In genomic region chr3:14416453-14416852, GRCh38 we compare ENCODE assay signal across 22 cellular contexts.
"Had no signal": no experiment of that assay in that cellular context is flagged by ENCODE, and none has a peak within 500 bp of the region (broad histone marks: within the 10 kb centered on the region; RNA-seq: fewer than 3 reads in every experiment).

No MANE protein-coding gene starts in this region.

- H3K4me1 Mint-ChIP-seq: activated naive CD4-positive, alpha-beta T cell treated with anti-CD3 and anti-CD28 coated beads, Interleukin-2, amount 10 ng/mL, durations not matched to agents 7 days and 5 days had no signal

- H3K9me3 Mint-ChIP-seq: activated CD4-positive, alpha-beta memory T cell treated with anti-CD3 and anti-CD28 coated beads, Interleukin-2, amount 10 ng/mL, durations not matched to agents 7 days and 5 days; activated naive CD4-positive, alpha-beta T cell treated with anti-CD3 and anti-CD28 coated beads, Interleukin-2, amount 10 ng/mL, durations not matched to agents 7 days and 5 days; activated naive CD8-positive, alpha-beta T cell treated with anti-CD3 and anti-CD28 coated beads, Interleukin-2, amount 50 U/mL, for 24 hours; nephron; T-helper 2 cell treated with Interferon-gamma antibody and Interleukin-4, amounts not matched to agents 5 μg/mL and 100 μg/mL, for 36 hours; type B pancreatic cell had no signal

- H3K36me3 ChIP-seq: prostate gland had no signal

- H3K4me3 ChIP-seq: coronary artery, left lung, prostate gland, right atrium auricular region, stomach had no signal

- H3K27ac ChIP-seq: coronary artery, prostate gland, right atrium auricular region, stomach had no signal

- H3K9me3 ChIP-seq: left lung, prostate gland, right atrium auricular region, stomach had no signal

- H3K4me1 ChIP-seq: prostate gland had no signal

- H3K27me3 ChIP-seq: brain microvascular endothelial cell, left lung, right atrium auricular region, stomach had no signal

- DNase-seq: activated CD4-positive, alpha-beta memory T cell treated with anti-CD3 and anti-CD28 coated beads, Interleukin-2, amount 10 ng/mL, durations not matched to agents 7 days and 5 days; activated CD4-positive, alpha-beta T cell treated with anti-CD3 and anti-CD28 coated beads for 4 hours; activated CD8-positive, alpha-beta memory T cell treated with anti-CD3 and anti-CD28 coated beads, Interleukin-2, amount 50 U/mL, for 4 hours; activated effector memory CD4-positive, alpha-beta T cell treated with Interleukin-2 at 50 U/mL for 16 hours; activated naive CD4-positive, alpha-beta T cell treated with anti-CD3 and anti-CD28 coated beads, Interleukin-2, amount 10 ng/mL, durations not matched to agents 7 days and 5 days; activated naive CD8-positive, alpha-beta T cell treated with anti-CD3 and anti-CD28 coated beads, Interleukin-2, amount 50 U/mL, for 24 hours; activated T-cell treated with anti-CD3 and anti-CD28 coated beads, Interleukin-2, amount 50 U/mL, for 48 hours; aorta; brain microvascular endothelial cell; central memory CD4-positive, alpha-beta T cell; effector CD4-positive, alpha-beta T cell; head of caudate nucleus; left lung; midbrain; stimulated activated CD4-positive, alpha-beta T cell treated with anti-CD3 and anti-CD28 coated beads, Interleukin-2, amount 100 ng/mL, for 24 hours; stomach had no signal

- ATAC-seq: activated naive CD8-positive, alpha-beta T cell treated with anti-CD3 and anti-CD28 coated beads, Interleukin-2, amount 50 U/mL, for 24 hours; left lung had no signal

- H3K27me3 Mint-ChIP-seq: activated CD4-positive, alpha-beta memory T cell treated with anti-CD3 and anti-CD28 coated beads, Interleukin-2, amount 10 ng/mL, durations not matched to agents 7 days and 5 days; activated naive CD4-positive, alpha-beta T cell treated with anti-CD3 and anti-CD28 coated beads, Interleukin-2, amount 10 ng/mL, durations not matched to agents 7 days and 5 days; activated naive CD8-positive, alpha-beta T cell treated with anti-CD3 and anti-CD28 coated beads, Interleukin-2, amount 50 U/mL, for 24 hours; type B pancreatic cell had no signal

- H3K4me3 Mint-ChIP-seq: activated CD4-positive, alpha-beta memory T cell treated with anti-CD3 and anti-CD28 coated beads, Interleukin-2, amount 10 ng/mL, durations not matched to agents 7 days and 5 days; activated naive CD4-positive, alpha-beta T cell treated with anti-CD3 and anti-CD28 coated beads, Interleukin-2, amount 10 ng/mL, durations not matched to agents 7 days and 5 days; activated naive CD8-positive, alpha-beta T cell treated with anti-CD3 and anti-CD28 coated beads, Interleukin-2, amount 50 U/mL, for 24 hours; nephron; T-helper 2 cell treated with Interferon-gamma antibody and Interleukin-4, amounts not matched to agents 5 μg/mL and 100 μg/mL, for 36 hours; type B pancreatic cell had no signal

- H3K27ac Mint-ChIP-seq: activated CD4-positive, alpha-beta memory T cell treated with anti-CD3 and anti-CD28 coated beads, Interleukin-2, amount 10 ng/mL, durations not matched to agents 7 days and 5 days; activated naive CD8-positive, alpha-beta T cell treated with anti-CD3 and anti-CD28 coated beads, Interleukin-2, amount 50 U/mL, for 24 hours had no signal
